In genomic region chr6:142680308-142680707, GRCh38 we compare ENCODE assay signal across 14 cellular contexts.
DNase-seq lines count a peak whose midpoint lies in the region; ATAC-seq and TF ChIP-seq lines count a peak whose summit lies in the region.
"Had no signal": no experiment of that assay in that cellular context is flagged by ENCODE, and none has a peak within 500 bp of the region (broad histone marks: within the 10 kb centered on the region; RNA-seq: fewer than 3 reads in every experiment).

No MANE protein-coding gene starts in this region.

- CTCF ChIA-PET in mammary epithelial cell (lab: Charles Lee; ENCODE audit: low non-redundant PET) (no interaction called here), MCF 10A (lab: Yijun Ruan, JAX) (interaction anchor here (0.7 to 1.8 kb wide), 4 partner anchors 13 to 209 kb away, joined by 3 to 10 read pairs (median 5); no protein-coding TSS in a partner anchor)

- TF ChIP-seq CTCF in mammary epithelial cell (conservative IDR thresholded peaks at IDR 0.05 in 1 of 2, IDR thresholded peaks at IDR 0.05 in 1 of 2; ENCODE audit: extremely low read depth in 1 of 2, insufficient read depth in 1 of 2, low read depth in 1 of 2, low read length in 2 of 2), result no peak
- TF ChIP-seq CTCF in MCF 10A (IDR thresholded peaks at IDR 0.05; ENCODE audit: unreplicated experiment), result no peak
- TF ChIP-seq CTCF in fibroblast of the aortic adventitia (IDR thresholded peaks at IDR 0.05; ENCODE audit: insufficient read depth, low read length), result no peak
- TF ChIP-seq CTCF in thoracic aorta (IDR thresholded peaks at IDR 0.05), result no peak
- no peak for TF ChIP-seq CTCF in gastroesophageal sphincter (IDR thresholded peaks at IDR 0.05)

- in situ Hi-C loops in mammary epithelial cell (cut with MboI; ENCODE audit: low sequenced_read_pairs in 2 of 2), result loop anchor here (25.0 kb wide), 1 partner anchor 757 kb away; no protein-coding TSS in a partner anchor

- no peak overlapping the region for H3K4me3 Mint-ChIP-seq in MCF 10A (ENCODE audit: unreplicated experiment)
- peak overlapping the region; percentile 10 for H3K4me3 Mint-ChIP-seq in activated T-helper 17 cell treated with anti-CD3 and anti-CD28 coated beads, Interleukin-2, amount 50 U/mL, for 72 hours
- H3K4me3 Mint-ChIP-seq: brain, nephron had no signal

- no peaks in the 10 kb centered on the region for H3K79me2 ChIP-seq in mammary epithelial cell (ENCODE audit: insufficient read depth, low read length)

- no peaks in the 10 kb centered on the region for H3K9me3 ChIP-seq in mammary epithelial cell (replicated peaks; ENCODE audit: insufficient read depth, low read length)
- no peaks in the 10 kb centered on the region for H3K9me3 ChIP-seq in thoracic aorta
- no peaks in the 10 kb centered on the region for H3K9me3 ChIP-seq in gastroesophageal sphincter

- H4K20me1 ChIP-seq in mammary epithelial cell (ENCODE audit: insufficient read depth, low read length), result no peaks in the 10 kb centered on the region

- H3K36me3 Mint-ChIP-seq in MCF 10A (ENCODE audit: insufficient read depth, unreplicated experiment), result no peaks in the 10 kb centered on the region
- no peaks in the 10 kb centered on the region for H3K36me3 Mint-ChIP-seq in activated T-helper 17 cell treated with anti-CD3 and anti-CD28 coated beads, Interleukin-2, amount 50 U/mL, for 72 hours (ENCODE audit: low read depth)
- H3K36me3 Mint-ChIP-seq: brain had no signal

- H3K9ac ChIP-seq in mammary epithelial cell (ENCODE audit: insufficient read depth, low read length), result no peak overlapping the region

- ATAC-seq in activated T-helper 17 cell treated with anti-CD3 and anti-CD28 coated beads, Interleukin-2, amount 50 U/mL, for 72 hours (replicated peaks), result peak; percentile 85
- ATAC-seq in thoracic aorta (ENCODE audit: insufficient number of reproducible peaks, low FRiP score, low read depth) (peak; percentile 85), gastroesophageal sphincter (no peak), HG03039 (IDR thresholded peaks at IDR 0.05; ENCODE audit: unreplicated experiment) (no peak)

- DNase-seq in mammary epithelial cell, result peak; percentile 55
- DNase-seq in MCF 10A (ENCODE audit: unreplicated experiment), result no peak
- DNase-seq in fibroblast of the aortic adventitia (ENCODE audit: low read depth), result peak; percentile 60
- no peak for DNase-seq in thoracic aorta (ENCODE audit: low spot score)
- no peak for DNase-seq in ureter (ENCODE audit: low spot score)
- DNase-seq: ACHN, DMS79 treated with DMSO at 0.1 percent for 48 hours, MM.1S had no signal

- peaks cover 10% of the 10 kb centered on the region for H3K4me1 Mint-ChIP-seq in MCF 10A (ENCODE audit: insufficient read depth, unreplicated experiment)
- peaks cover 6% of the 10 kb centered on the region for H3K4me1 Mint-ChIP-seq in activated T-helper 17 cell treated with anti-CD3 and anti-CD28 coated beads, Interleukin-2, amount 50 U/mL, for 72 hours
- H3K4me1 Mint-ChIP-seq: brain had no signal

- WGBS in mammary epithelial cell (ENCODE audit: low coverage, missing lambda C conversion rate), result 4% methylated on average over 3 of the region's 3 CpGs
- WGBS in gastroesophageal sphincter (ENCODE audit: low coverage in 1 of 2), 2 donors, result 0 to 8% methylated on average over 1 to 3 of the region's 3 CpGs

- no peak for TF ChIP-seq POLR2A in gastroesophageal sphincter (IDR thresholded peaks at IDR 0.05)

- no peak overlapping the region for H2AFZ ChIP-seq in mammary epithelial cell (ENCODE audit: low read depth, low read length)

- H3K4me1 ChIP-seq in mammary epithelial cell (ENCODE audit: insufficient read depth, low read length), result peaks cover 24% of the 10 kb centered on the region
- peaks cover 5 to 23% of the 10 kb centered on the region in 2 donors for H3K4me1 ChIP-seq in thoracic aorta (ENCODE audit: control insufficient read depth in 1 of 2, low read depth in 2 of 2)
- peaks cover 0 to 8% (median 0%) of the 10 kb centered on the region in 3 donors for H3K4me1 ChIP-seq in gastroesophageal sphincter

- intact Hi-C loops in mammary epithelial cell (cut with micrococcal nuclease) (no loop called here), MCF 10A (cut with micrococcal nuclease) (no loop called here)

- H3K4me3 ChIP-seq in mammary epithelial cell (replicated peaks in 1 of 3; ENCODE audit: insufficient read depth in 1 of 3, low read depth in 2 of 3, low read length in 3 of 3) (no peak overlapping the region), fibroblast of the aortic adventitia (ENCODE audit: low read depth, low read length) (no peak overlapping the region), thoracic aorta (peak overlapping the region; percentile 39), gastroesophageal sphincter (no peak overlapping the region)
- H3K4me3 ChIP-seq: skin epidermis had no signal

- H3K4me2 ChIP-seq in mammary epithelial cell (ENCODE audit: insufficient read depth, low read depth, low read length), result no peak overlapping the region

- no peaks in the 10 kb centered on the region for H3K9me3 Mint-ChIP-seq in MCF 10A (ENCODE audit: unreplicated experiment)
- H3K9me3 Mint-ChIP-seq in activated T-helper 17 cell treated with anti-CD3 and anti-CD28 coated beads, Interleukin-2, amount 50 U/mL, for 72 hours, result no peaks in the 10 kb centered on the region
- H3K9me3 Mint-ChIP-seq: brain, nephron had no signal

- H3K36me3 ChIP-seq in mammary epithelial cell (ENCODE audit: insufficient read depth, low read length) (no peaks in the 10 kb centered on the region), thoracic aorta (no peaks in the 10 kb centered on the region), gastroesophageal sphincter (no peaks in the 10 kb centered on the region)

- BruUV-seq in mammary epithelial cell (replicated peaks; lab: Mats Ljungman, UMichigan), result no TSS peak
- BruUV-seq in MCF 10A (replicated peaks; lab: Mats Ljungman, UMichigan), result no TSS peak

- POLR2A ChIA-PET in MCF 10A (lab: Yijun Ruan, JAX), result no interaction called here

- H3K27ac Mint-ChIP-seq in MCF 10A (ENCODE audit: low read depth, unreplicated experiment), result no peak overlapping the region
- no peak overlapping the region for H3K27ac Mint-ChIP-seq in activated T-helper 17 cell treated with anti-CD3 and anti-CD28 coated beads, Interleukin-2, amount 50 U/mL, for 72 hours
- H3K27ac Mint-ChIP-seq: nephron had no signal

- no peak overlapping the region for H3K27ac ChIP-seq in mammary epithelial cell (ENCODE audit: insufficient read depth, low read depth, low read length)
- H3K27ac ChIP-seq in thoracic aorta, result peak overlapping the region; percentile 35 to 44
- H3K27ac ChIP-seq in gastroesophageal sphincter, result no peak overlapping the region

- dilution Hi-C loops in mammary epithelial cell (cut with HindIII; ENCODE audit: low sequenced_read_pairs), result no loop called here

- H3K27me3 Mint-ChIP-seq in MCF 10A (ENCODE audit: insufficient read depth, unreplicated experiment), result peaks cover 34% of the 10 kb centered on the region
- peaks cover 8% of the 10 kb centered on the region for H3K27me3 Mint-ChIP-seq in activated T-helper 17 cell treated with anti-CD3 and anti-CD28 coated beads, Interleukin-2, amount 50 U/mL, for 72 hours

- no peak for TF ChIP-seq EP300 in gastroesophageal sphincter (IDR thresholded peaks at IDR 0.05)

- H3K27me3 ChIP-seq in mammary epithelial cell (ENCODE audit: insufficient read depth, low read length), result peaks cover 3% of the 10 kb centered on the region
- no peaks in the 10 kb centered on the region for H3K27me3 ChIP-seq in thoracic aorta (replicated peaks; ENCODE audit: insufficient read depth)
- no peaks in the 10 kb centered on the region for H3K27me3 ChIP-seq in gastroesophageal sphincter

Comparison
In these comparisons a context has a peak if more than half of its experiments do, and no peak if none do; other contexts are left out.
1. DNase-seq: peak in mammary epithelial cell (single experiment) and fibroblast of the aortic adventitia (single experiment); none in MCF 10A (single experiment), thoracic aorta (single experiment) and ureter (single experiment).
2. H3K27ac ChIP-seq: peak in thoracic aorta (2 of 2); none in mammary epithelial cell (single experiment) and gastroesophageal sphincter (0 of 4).
3. ATAC-seq: peak in activated T-helper 17 cell treated with anti-CD3 and anti-CD28 coated beads, Interleukin-2, amount 50 U/mL, for 72 hours (single experiment) and thoracic aorta (single experiment); none in gastroesophageal sphincter (single experiment) and HG03039 (single experiment).